In the genomic region with DNA sequence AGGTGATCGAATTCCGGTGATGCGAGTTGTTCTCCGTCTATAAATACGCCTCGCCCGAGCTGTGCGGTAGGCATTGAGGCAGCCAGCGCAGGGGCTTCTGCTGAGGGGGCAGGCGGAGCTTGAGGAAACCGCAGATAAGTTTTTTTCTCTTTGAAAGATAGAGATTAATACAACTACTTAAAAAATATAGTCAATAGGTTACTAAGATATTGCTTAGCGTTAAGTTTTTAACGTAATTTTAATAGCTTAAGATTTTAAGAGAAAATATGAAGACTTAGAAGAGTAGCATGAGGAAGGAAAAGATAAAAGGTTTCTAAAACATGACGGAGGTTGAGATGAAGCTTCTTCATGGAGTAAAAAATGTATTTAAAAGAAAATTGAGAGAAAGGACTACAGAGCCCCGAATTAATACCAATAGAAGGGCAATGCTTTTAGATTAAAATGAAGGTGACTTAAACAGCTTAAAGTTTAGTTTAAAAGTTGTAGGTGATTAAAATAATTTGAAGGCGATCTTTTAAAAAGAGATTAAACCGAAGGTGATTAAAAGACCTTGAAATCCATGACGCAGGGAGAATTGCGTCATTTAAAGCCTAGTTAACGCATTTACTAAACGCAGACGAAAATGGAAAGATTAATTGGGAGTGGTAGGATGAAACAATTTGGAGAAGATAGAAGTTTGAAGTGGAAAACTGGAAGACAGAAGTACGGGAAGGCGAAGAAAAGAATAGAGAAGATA, we compare ENCODE assay signal across 1 cellular context.
TF ChIP-seq lines count a peak whose summit lies in the region.

Gene MALAT1 (plus strand): TSS at position 69 of the 736 bp plus-strand sequence.

TF ChIP-seq in HepG2, 621 proteins besides CTCF, POLR2A, EP300 and RAD21 (continued from another document and continues in another):
- TF ChIP-seq ATF6 (CRISPR knock-in tag; conservative IDR thresholded peaks at IDR 0.05) (0 out of 2 replicates have a peak, but pooled peaks have one; percentile 54), ZNF747 (CRISPR knock-in tag; IDR thresholded peaks at IDR 0.05; ENCODE audit: borderline replicate concordance) (no peak), TOE1 (CRISPR knock-in tag; IDR thresholded peaks at IDR 0.05) (peak; percentile 90), HNF1A (IDR thresholded peaks at IDR 0.05; ENCODE audit: low read depth) (peak; percentile 72; the same call in 1 of the 2 replicates), HNF1A (CRISPR knock-in tag; IDR thresholded peaks at IDR 0.05; ENCODE audit: borderline replicate concordance) (no peak), NCOA2 (CRISPR knock-in tag; IDR thresholded peaks at IDR 0.05) (peak; percentile 77), ZNF839 (CRISPR knock-in tag; IDR thresholded peaks at IDR 0.05; ENCODE audit: borderline replicate concordance) (no peak), SP140L (CRISPR knock-in tag; IDR thresholded peaks at IDR 0.05; ENCODE audit: borderline replicate concordance) (no peak; the same call in 1 of the 2 replicates), ZNF17 (CRISPR knock-in tag; IDR thresholded peaks at IDR 0.05) (no peak), NR1H2 (CRISPR knock-in tag; IDR thresholded peaks at IDR 0.05; ENCODE audit: borderline replicate concordance, low read depth) (no peak), NFATC3 (CRISPR knock-in tag; IDR thresholded peaks at IDR 0.05) (no peak), SUZ12 (IDR thresholded peaks at IDR 0.05; ENCODE audit: low read depth, low read length) (no peak), ZNF430 (CRISPR knock-in tag; IDR thresholded peaks at IDR 0.05) (no peak; the same call in 1 of the 2 replicates), ZNF660 (CRISPR knock-in tag; IDR thresholded peaks at IDR 0.05; ENCODE audit: borderline replicate concordance, low read depth) (no peak), ZBTB25 (CRISPR knock-in tag; IDR thresholded peaks at IDR 0.05) (peak; percentile 89), TBP (CRISPR knock-in tag; IDR thresholded peaks at IDR 0.05) (no peak), ZMAT3 (CRISPR knock-in tag; conservative IDR thresholded peaks at IDR 0.05) (peak; percentile 95), ZNF230 (CRISPR knock-in tag; IDR thresholded peaks at IDR 0.05) (no peak), KMT2A (CRISPR knock-in tag; IDR thresholded peaks at IDR 0.05) (peak; percentile 90), ZFP41 (CRISPR knock-in tag; IDR thresholded peaks at IDR 0.05; ENCODE audit: borderline replicate concordance) (no peak), ZNF207 (IDR thresholded peaks at IDR 0.05; ENCODE audit: borderline replicate concordance) (no peak), ZSCAN30 (CRISPR knock-in tag; IDR thresholded peaks at IDR 0.05) (0 out of 2 replicates have a peak, but pooled peaks have one; percentile 26), RBAK (CRISPR knock-in tag; IDR thresholded peaks at IDR 0.05) (no peak), MED8 (CRISPR knock-in tag; IDR thresholded peaks at IDR 0.05; ENCODE audit: insufficient replicate concordance) (peak; percentile 88), EEA1 (CRISPR knock-in tag; IDR thresholded peaks at IDR 0.05; ENCODE audit: borderline replicate concordance) (no peak), ADNP (CRISPR knock-in tag; IDR thresholded peaks at IDR 0.05) (no peak), ZFAT (CRISPR knock-in tag; conservative IDR thresholded peaks at IDR 0.05) (no peak), CBFB (CRISPR knock-in tag; IDR thresholded peaks at IDR 0.05) (peak; percentile 87), RAD51 (IDR thresholded peaks at IDR 0.05; ENCODE audit: borderline replicate concordance) (no peak), PAWR (CRISPR knock-in tag; IDR thresholded peaks at IDR 0.05; ENCODE audit: borderline replicate concordance) (no peak), CREB1 (IDR thresholded peaks at IDR 0.05) (peak; percentile 23), CREB1 (CRISPR knock-in tag; IDR thresholded peaks at IDR 0.05) (peak; percentile 89; the same call in 1 of the 2 replicates), HMGA1 (CRISPR knock-in tag; conservative IDR thresholded peaks at IDR 0.05) (no peak), MTF2 (CRISPR knock-in tag; IDR thresholded peaks at IDR 0.05; ENCODE audit: borderline replicate concordance) (no peak), ZNF432 (CRISPR knock-in tag; IDR thresholded peaks at IDR 0.05; ENCODE audit: borderline replicate concordance) (no peak), ZNF672 (CRISPR knock-in tag; IDR thresholded peaks at IDR 0.05) (no peak), ZNF280D (CRISPR knock-in tag; IDR thresholded peaks at IDR 0.05) (no peak)
- TF ChIP-seq, protein P1, sequence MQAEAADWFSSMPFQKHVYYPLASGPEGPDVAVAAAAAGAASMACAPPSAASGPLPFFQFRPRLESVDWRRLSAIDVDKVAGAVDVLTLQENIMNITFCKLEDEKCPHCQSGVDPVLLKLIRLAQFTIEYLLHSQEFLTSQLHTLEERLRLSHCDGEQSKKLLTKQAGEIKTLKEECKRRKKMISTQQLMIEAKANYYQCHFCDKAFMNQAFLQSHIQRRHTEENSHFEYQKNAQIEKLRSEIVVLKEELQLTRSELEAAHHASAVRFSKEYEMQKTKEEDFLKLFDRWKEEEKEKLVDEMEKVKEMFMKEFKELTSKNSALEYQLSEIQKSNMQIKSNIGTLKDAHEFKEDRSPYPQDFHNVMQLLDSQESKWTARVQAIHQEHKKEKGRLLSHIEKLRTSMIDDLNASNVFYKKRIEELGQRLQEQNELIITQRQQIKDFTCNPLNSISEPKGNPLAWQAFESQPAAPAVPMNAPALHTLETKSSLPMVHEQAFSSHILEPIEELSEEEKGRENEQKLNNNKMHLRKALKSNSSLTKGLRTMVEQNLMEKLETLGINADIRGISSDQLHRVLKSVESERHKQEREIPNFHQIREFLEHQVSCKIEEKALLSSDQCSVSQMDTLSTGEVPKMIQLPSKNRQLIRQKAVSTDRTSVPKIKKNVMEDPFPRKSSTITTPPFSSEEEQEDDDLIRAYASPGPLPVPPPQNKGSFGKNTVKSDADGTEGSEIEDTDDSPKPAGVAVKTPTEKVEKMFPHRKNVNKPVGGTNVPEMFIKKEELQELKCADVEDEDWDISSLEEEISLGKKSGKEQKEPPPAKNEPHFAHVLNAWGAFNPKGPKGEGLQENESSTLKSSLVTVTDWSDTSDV (CRISPR knock-in tag; IDR thresholded peaks at IDR 0.05) = no peak
- TF ChIP-seq, protein P2, sequence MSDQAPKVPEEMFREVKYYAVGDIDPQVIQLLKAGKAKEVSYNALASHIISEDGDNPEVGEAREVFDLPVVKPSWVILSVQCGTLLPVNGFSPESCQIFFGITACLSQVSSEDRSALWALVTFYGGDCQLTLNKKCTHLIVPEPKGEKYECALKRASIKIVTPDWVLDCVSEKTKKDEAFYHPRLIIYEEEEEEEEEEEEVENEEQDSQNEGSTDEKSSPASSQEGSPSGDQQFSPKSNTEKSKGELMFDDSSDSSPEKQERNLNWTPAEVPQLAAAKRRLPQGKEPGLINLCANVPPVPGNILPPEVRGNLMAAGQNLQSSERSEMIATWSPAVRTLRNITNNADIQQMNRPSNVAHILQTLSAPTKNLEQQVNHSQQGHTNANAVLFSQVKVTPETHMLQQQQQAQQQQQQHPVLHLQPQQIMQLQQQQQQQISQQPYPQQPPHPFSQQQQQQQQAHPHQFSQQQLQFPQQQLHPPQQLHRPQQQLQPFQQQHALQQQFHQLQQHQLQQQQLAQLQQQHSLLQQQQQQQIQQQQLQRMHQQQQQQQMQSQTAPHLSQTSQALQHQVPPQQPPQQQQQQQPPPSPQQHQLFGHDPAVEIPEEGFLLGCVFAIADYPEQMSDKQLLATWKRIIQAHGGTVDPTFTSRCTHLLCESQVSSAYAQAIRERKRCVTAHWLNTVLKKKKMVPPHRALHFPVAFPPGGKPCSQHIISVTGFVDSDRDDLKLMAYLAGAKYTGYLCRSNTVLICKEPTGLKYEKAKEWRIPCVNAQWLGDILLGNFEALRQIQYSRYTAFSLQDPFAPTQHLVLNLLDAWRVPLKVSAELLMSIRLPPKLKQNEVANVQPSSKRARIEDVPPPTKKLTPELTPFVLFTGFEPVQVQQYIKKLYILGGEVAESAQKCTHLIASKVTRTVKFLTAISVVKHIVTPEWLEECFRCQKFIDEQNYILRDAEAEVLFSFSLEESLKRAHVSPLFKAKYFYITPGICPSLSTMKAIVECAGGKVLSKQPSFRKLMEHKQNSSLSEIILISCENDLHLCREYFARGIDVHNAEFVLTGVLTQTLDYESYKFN (CRISPR knock-in tag; conservative IDR thresholded peaks at IDR 0.05) = no peak; the same call in 1 of the 2 replicates
- TF ChIP-seq, protein P3, sequence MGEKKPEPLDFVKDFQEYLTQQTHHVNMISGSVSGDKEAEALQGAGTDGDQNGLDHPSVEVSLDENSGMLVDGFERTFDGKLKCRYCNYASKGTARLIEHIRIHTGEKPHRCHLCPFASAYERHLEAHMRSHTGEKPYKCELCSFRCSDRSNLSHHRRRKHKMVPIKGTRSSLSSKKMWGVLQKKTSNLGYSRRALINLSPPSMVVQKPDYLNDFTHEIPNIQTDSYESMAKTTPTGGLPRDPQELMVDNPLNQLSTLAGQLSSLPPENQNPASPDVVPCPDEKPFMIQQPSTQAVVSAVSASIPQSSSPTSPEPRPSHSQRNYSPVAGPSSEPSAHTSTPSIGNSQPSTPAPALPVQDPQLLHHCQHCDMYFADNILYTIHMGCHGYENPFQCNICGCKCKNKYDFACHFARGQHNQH (CRISPR knock-in tag; IDR thresholded peaks at IDR 0.05) = peak; percentile 94
- TF ChIP-seq, protein P4, sequence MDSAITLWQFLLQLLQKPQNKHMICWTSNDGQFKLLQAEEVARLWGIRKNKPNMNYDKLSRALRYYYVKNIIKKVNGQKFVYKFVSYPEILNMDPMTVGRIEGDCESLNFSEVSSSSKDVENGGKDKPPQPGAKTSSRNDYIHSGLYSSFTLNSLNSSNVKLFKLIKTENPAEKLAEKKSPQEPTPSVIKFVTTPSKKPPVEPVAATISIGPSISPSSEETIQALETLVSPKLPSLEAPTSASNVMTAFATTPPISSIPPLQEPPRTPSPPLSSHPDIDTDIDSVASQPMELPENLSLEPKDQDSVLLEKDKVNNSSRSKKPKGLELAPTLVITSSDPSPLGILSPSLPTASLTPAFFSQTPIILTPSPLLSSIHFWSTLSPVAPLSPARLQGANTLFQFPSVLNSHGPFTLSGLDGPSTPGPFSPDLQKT (CRISPR knock-in tag; IDR thresholded peaks at IDR 0.05; ENCODE audit: borderline replicate concordance) = no peak
